8 cellular contexts compared by ENCODE assay signal in genomic region chr11:90222459-90223247, GRCh38. TPM values are rescaled to one million over a fixed set of nuclear protein-coding genes. Genes with fewer than 3 reads are reported as not detected.
A peak's percentile ranks its signal among the peaks of the same experiment; 100 is the strongest.
DNase-seq lines count a peak whose midpoint lies in the region; ATAC-seq lines count a peak whose summit lies in the region.

TSS of gene CHORDC1 (minus strand) at chr11:90223049. CDS start at chr11:90222954, 95 bp downstream.

- H3K27ac ChIP-seq in BLaER1 treated with 17β-estradiol and CSF1 and Interleukin-3, amounts not matched to agents 10 nM and 100 nM, result peak within 1 kb of the TSS; percentile 83 to 92 (median 89)

- CTCF ChIA-PET in activated CD4-positive, alpha-beta T cell treated with anti-CD3 and anti-CD28 coated beads, Interleukin-2, amount 10 ng/mL, durations not matched to agents 7 days and 5 days (lab: Charles Lee), result interaction anchor here (1.3 to 1.9 kb wide), 2 partner anchors 10 to 18 kb away, joined by 4 to 5 read pairs; no protein-coding TSS in a partner anchor

- peak; percentile 47 for DNase-seq in GM19240 (ENCODE audit: insufficient read length, low spot score)
- peak; percentile 95 for DNase-seq in NCI-H69 (lab: John Stamatoyannopoulos, UW)
- peak; percentile 93 for DNase-seq in activated CD4-positive, alpha-beta T cell treated with anti-CD3 and anti-CD28 coated beads, Interleukin-2, amount 10 ng/mL, durations not matched to agents 7 days and 5 days
- peak; percentile 86 for DNase-seq in dedifferentiated amniotic fluid mesenchymal stem cell (ENCODE audit: extremely low spot score)
- DNase-seq in left kidney (ENCODE audit: low read depth, low spot score), result peak; percentile 96
- peak; percentile 95 to 97 for DNase-seq in stimulated activated CD4-positive, alpha-beta T cell treated with anti-CD3 and anti-CD28 coated beads, Interleukin-2, amount 100 ng/mL, for 24 hours

- peak within 1 kb of the TSS; percentile 87 to 96 (median 91) for H3K9ac ChIP-seq in BLaER1 treated with 17β-estradiol and CSF1 and Interleukin-3, amounts not matched to agents 10 nM and 100 nM

- peak within 1 kb of the TSS; percentile 77 to 98 (median 88) for H3K4me3 ChIP-seq in BLaER1 treated with 17β-estradiol and CSF1 and Interleukin-3, amounts not matched to agents 10 nM and 100 nM

- peaks cover 22% of the 10 kb centered on the region for H3K36me3 Mint-ChIP-seq in activated CD4-positive, alpha-beta T cell treated with anti-CD3 and anti-CD28 coated beads, Interleukin-2, amount 10 ng/mL, durations not matched to agents 7 days and 5 days (ENCODE audit: low read depth)

- POLR2A ChIA-PET in activated CD4-positive, alpha-beta T cell treated with anti-CD3 and anti-CD28 coated beads, Interleukin-2, amount 10 ng/mL, durations not matched to agents 7 days and 5 days (lab: Charles Lee), result no interaction called here

- peaks cover 28 to 47% (median 34%) of the 10 kb centered on the region in 10 experiments for H3K4me1 ChIP-seq in BLaER1 treated with 17β-estradiol and CSF1 and Interleukin-3, amounts not matched to agents 10 nM and 100 nM

- H3K4me2 ChIP-seq in BLaER1 treated with 17β-estradiol and CSF1 and Interleukin-3, amounts not matched to agents 10 nM and 100 nM, result peak within 1 kb of the TSS; percentile 81 to 98 (median 90)

- H3K4me3 Mint-ChIP-seq in activated CD4-positive, alpha-beta T cell treated with anti-CD3 and anti-CD28 coated beads, Interleukin-2, amount 10 ng/mL, durations not matched to agents 7 days and 5 days, result peak within 1 kb of the TSS; percentile 93

- H3K36me3 ChIP-seq in BLaER1 treated with 17β-estradiol and CSF1 and Interleukin-3, amounts not matched to agents 10 nM and 100 nM, result peaks cover 1 to 37% (median 27%) of the 10 kb centered on the region in 11 experiments; a peak in 19 of 22 replicates

- no peaks in the 10 kb centered on the region for H3K27me3 ChIP-seq in BLaER1 treated with 17β-estradiol and CSF1 and Interleukin-3, amounts not matched to agents 10 nM and 100 nM

- ATAC-seq in HG03457 (IDR thresholded peaks at IDR 0.05; ENCODE audit: unreplicated experiment), result peak; percentile 94

- H3K27ac Mint-ChIP-seq in activated CD4-positive, alpha-beta T cell treated with anti-CD3 and anti-CD28 coated beads, Interleukin-2, amount 10 ng/mL, durations not matched to agents 7 days and 5 days, result peak within 1 kb of the TSS; percentile 92

- no peaks in the 10 kb centered on the region for H3K9me3 Mint-ChIP-seq in activated CD4-positive, alpha-beta T cell treated with anti-CD3 and anti-CD28 coated beads, Interleukin-2, amount 10 ng/mL, durations not matched to agents 7 days and 5 days

- H3K9me3 ChIP-seq in BLaER1 treated with 17β-estradiol and CSF1 and Interleukin-3, amounts not matched to agents 10 nM and 100 nM (replicated peaks in 1 of 11), result peaks cover 0 to 19% (median 14%) of the 10 kb centered on the region in 11 experiments; a peak in 15 of 22 replicates

- peaks cover 45% of the 10 kb centered on the region for H3K4me1 Mint-ChIP-seq in activated CD4-positive, alpha-beta T cell treated with anti-CD3 and anti-CD28 coated beads, Interleukin-2, amount 10 ng/mL, durations not matched to agents 7 days and 5 days

- peaks cover 42 to 52% (median 46%) of the 10 kb centered on the region in 11 experiments; a peak in 21 of 22 replicates for H4K20me1 ChIP-seq in BLaER1 treated with 17β-estradiol and CSF1 and Interleukin-3, amounts not matched to agents 10 nM and 100 nM

- no peaks in the 10 kb centered on the region for H3K27me3 Mint-ChIP-seq in activated CD4-positive, alpha-beta T cell treated with anti-CD3 and anti-CD28 coated beads, Interleukin-2, amount 10 ng/mL, durations not matched to agents 7 days and 5 days

RNA-seq across cellular contexts. Expression of gene CHORDC1, which starts in this region (rescaled TPM):
- total RNA-seq in activated CD4-positive, alpha-beta T cell treated with anti-CD3 and anti-CD28 coated beads, Interleukin-2, amount 10 ng/mL, durations not matched to agents 7 days and 5 days, result 10 to 100 TPM; 61.9 to 64.9 TPM

Comparison
In these comparisons a context has a peak if more than half of its experiments do, and no peak if none do; other contexts are left out.
1. Peak in every context shown above with its lines: DNase-seq, ATAC-seq, H3K4me3 ChIP-seq and H3K27ac ChIP-seq.